In the genomic region with DNA sequence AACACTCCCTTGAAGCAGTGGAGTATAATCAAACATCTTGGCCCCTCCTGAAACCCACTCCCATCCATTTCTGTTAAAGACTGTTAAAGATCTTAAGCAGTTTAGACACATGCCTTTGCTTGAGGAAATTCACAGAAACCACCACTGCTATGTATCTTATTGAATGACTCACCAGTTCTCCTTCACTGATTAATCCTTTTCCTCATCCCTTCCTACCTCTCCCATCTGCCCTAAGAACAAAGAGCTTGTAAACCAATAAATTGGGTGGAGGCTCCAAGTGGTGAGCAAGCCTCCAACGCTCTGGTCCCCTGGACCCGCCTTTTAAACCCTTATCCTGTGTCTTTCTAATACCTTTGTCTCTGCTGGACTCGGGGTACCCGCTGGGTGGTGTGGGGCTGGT, we compare ENCODE assay signal across 24 cellular contexts.
A peak's percentile ranks its signal among the peaks of the same experiment; 100 is the strongest.
DNase-seq lines count a peak whose midpoint lies in the region; ATAC-seq, FAIRE-seq and TF ChIP-seq lines count a peak whose summit lies in the region.
"Had no signal": no experiment of that assay in that cellular context is flagged by ENCODE, and none has a peak within 500 bp of the region (broad histone marks: within the 10 kb centered on the region; RNA-seq: fewer than 3 reads in every experiment).

No MANE protein-coding gene starts in this region.

- no peak overlapping the region for H3K9ac ChIP-seq in SK-N-SH
- no peak overlapping the region for H3K9ac ChIP-seq in astrocyte (ENCODE audit: low read length)

- no peaks in the 10 kb centered on the region for H3K9me3 Mint-ChIP-seq in astrocyte (ENCODE audit: unreplicated experiment)

- CTCF ChIA-PET in SK-N-SH (lab: Yijun Ruan, JAX), result interaction anchor here (1.0 kb wide), 1 partner anchor 8 kb away, joined by 4 read pairs; no protein-coding TSS in a partner anchor

- H3K27ac ChIP-seq in SK-N-SH (ENCODE audit: low read depth in 2 of 2, low read length in 1 of 2) (no peak overlapping the region), astrocyte (ENCODE audit: low read depth, low read length) (no peak overlapping the region)
- H3K27ac ChIP-seq: gastrocnemius medialis, HL-60, stomach, upper lobe of right lung had no signal

- H3K4me3 ChIP-seq in SK-N-SH (ENCODE audit: low read depth in 2 of 2, low read length in 1 of 2) (no peak overlapping the region), astrocyte (ENCODE audit: insufficient read depth, low read depth, low read length) (no peak overlapping the region), foreskin fibroblast (ENCODE audit: low read depth in 1 of 2, low read length in 2 of 2) (no peak overlapping the region)
- H3K4me3 ChIP-seq: gastrocnemius medialis, stomach, upper lobe of right lung had no signal

- H3K4me1 ChIP-seq in SK-N-SH (ENCODE audit: control insufficient read depth in 1 of 2, insufficient read depth in 2 of 2, low read depth in 1 of 2, low read length in 1 of 2) (no peaks in the 10 kb centered on the region; a peak in 1 of 4 replicates), astrocyte (ENCODE audit: insufficient read depth, low read length) (no peaks in the 10 kb centered on the region)
- H3K4me1 ChIP-seq: gastrocnemius medialis, stomach, upper lobe of right lung had no signal

- peak in 1 of 2 experiments; percentile 7; a peak in 1 of 4 replicates for TF ChIP-seq EP300 in SK-N-SH (IDR thresholded peaks at IDR 0.05; ENCODE audit: borderline replicate concordance in 1 of 2, low read depth in 1 of 2, low read length in 1 of 2)

- no peaks in the 10 kb centered on the region for H3K27me3 Mint-ChIP-seq in astrocyte (ENCODE audit: low read depth, unreplicated experiment)

- H3K27ac Mint-ChIP-seq in astrocyte (ENCODE audit: unreplicated experiment), result peak overlapping the region; percentile 58
- H3K27ac Mint-ChIP-seq: natural killer cell had no signal

- no peak for TF ChIP-seq RAD21 in SK-N-SH (IDR thresholded peaks at IDR 0.05; ENCODE audit: low read length)

- H2AFZ ChIP-seq in SK-N-SH (ENCODE audit: low read depth) (no peak overlapping the region; the same call in 1 of the 2 replicates), astrocyte (ENCODE audit: low read depth, low read length) (no peak overlapping the region)

- no peak for DNase-seq in SK-N-SH
- DNase-seq in astrocyte (ENCODE audit: low read depth), result peak; percentile 58
- DNase-seq in foreskin fibroblast, result peak; percentile 2 to 42
- DNase-seq in GM19238 (ENCODE audit: insufficient read length, low spot score), result no peak
- DNase-seq in effector CD4-positive, alpha-beta T cell, result no peak
- no peak for DNase-seq in NCI-H2107 treated with DMSO at 0.1 percent for 48 hours (lab: John Stamatoyannopoulos, UW; ENCODE audit: unreplicated experiment)
- DNase-seq in NCI-H1417 (lab: John Stamatoyannopoulos, UW), result no peak
- DNase-seq: 8988T, anterior cingulate cortex, C1 segment of cervical spinal cord, gastrocnemius medialis, KBM-7, left colon, natural killer cell, NCI-H2081 treated with DMSO at 0.1 percent for 48 hours, NCI-H524 treated with DMSO at 0.1 percent for 48 hours, posterior cingulate gyrus, SHP77 treated with DMSO at 0.1 percent for 48 hours, stomach, T-helper 1 cell, upper lobe of right lung had no signal

- no peaks in the 10 kb centered on the region for H3K79me2 ChIP-seq in SK-N-SH (ENCODE audit: insufficient read depth)
- no peaks in the 10 kb centered on the region for H3K79me2 ChIP-seq in astrocyte (ENCODE audit: insufficient read depth, low read length)

- H3K9me2 ChIP-seq in SK-N-SH, result no peaks in the 10 kb centered on the region

- no peak for TF ChIP-seq CTCF in SK-N-SH (IDR thresholded peaks at IDR 0.05)
- TF ChIP-seq CTCF in astrocyte (IDR thresholded peaks at IDR 0.05; ENCODE audit: insufficient read depth, low read depth, low read length), result no peak
- no peak for TF ChIP-seq CTCF in foreskin fibroblast (IDR thresholded peaks at IDR 0.05; ENCODE audit: low read depth, low read length)

- H3K36me3 ChIP-seq in SK-N-SH (replicated peaks in 1 of 2; ENCODE audit: control insufficient read depth in 1 of 2, insufficient read depth in 2 of 2, low read length in 1 of 2) (no peaks in the 10 kb centered on the region), astrocyte (ENCODE audit: insufficient read depth, low read length) (no peaks in the 10 kb centered on the region)
- H3K36me3 ChIP-seq: gastrocnemius medialis, stomach, upper lobe of right lung had no signal

- peaks cover 13% of the 10 kb centered on the region for H3K4me1 Mint-ChIP-seq in astrocyte (ENCODE audit: low read depth, unreplicated experiment)
- H3K4me1 Mint-ChIP-seq: natural killer cell had no signal

- H3K27me3 ChIP-seq in SK-N-SH (ENCODE audit: insufficient read depth) (no peaks in the 10 kb centered on the region), astrocyte (ENCODE audit: insufficient read depth, low read length) (no peaks in the 10 kb centered on the region)
- H3K27me3 ChIP-seq: gastrocnemius medialis, stomach, upper lobe of right lung had no signal

- H3K36me3 Mint-ChIP-seq in astrocyte (ENCODE audit: low read depth, unreplicated experiment), result no peaks in the 10 kb centered on the region

- ATAC-seq in SK-N-SH treated with all-trans-retinoic acid at 6 μM for 48 hours, result no peak
- ATAC-seq: gastrocnemius medialis, left colon, natural killer cell, upper lobe of right lung had no signal

- FAIRE-seq in astrocyte (lab: Jason Lieb, UNC), result no peak
- FAIRE-seq: GM12891 had no signal

- POLR2A ChIA-PET in SK-N-SH (lab: Yijun Ruan, JAX), result no interaction called here

- H3K4me3 Mint-ChIP-seq in astrocyte (ENCODE audit: unreplicated experiment), result no peak overlapping the region
- H3K4me3 Mint-ChIP-seq: natural killer cell had no signal

- H3K4me2 ChIP-seq in SK-N-SH (no peak overlapping the region), astrocyte (ENCODE audit: low read length) (no peak overlapping the region)

- peaks cover 4% of the 10 kb centered on the region for H3F3A ChIP-seq in SK-N-SH (replicated peaks; ENCODE audit: insufficient read depth)

- WGBS in SK-N-SH (ENCODE audit: low lambda C conversion rate), result 68% methylated on average over 4 of the region's 4 CpGs

- no peaks in the 10 kb centered on the region for H3K9me3 ChIP-seq in SK-N-SH
- no peaks in the 10 kb centered on the region for H3K9me3 ChIP-seq in astrocyte (ENCODE audit: insufficient read depth, low read depth, low read length)
- H3K9me3 ChIP-seq: gastrocnemius medialis, stomach, upper lobe of right lung had no signal

- H4K20me1 ChIP-seq in SK-N-SH (ENCODE audit: insufficient read depth), result no peaks in the 10 kb centered on the region
- no peaks in the 10 kb centered on the region for H4K20me1 ChIP-seq in astrocyte (ENCODE audit: insufficient read depth, low read length)

TF ChIP-seq in SK-N-SH, 30 proteins besides CTCF, POLR2A, EP300 and RAD21:
- TF ChIP-seq, protein P1, sequence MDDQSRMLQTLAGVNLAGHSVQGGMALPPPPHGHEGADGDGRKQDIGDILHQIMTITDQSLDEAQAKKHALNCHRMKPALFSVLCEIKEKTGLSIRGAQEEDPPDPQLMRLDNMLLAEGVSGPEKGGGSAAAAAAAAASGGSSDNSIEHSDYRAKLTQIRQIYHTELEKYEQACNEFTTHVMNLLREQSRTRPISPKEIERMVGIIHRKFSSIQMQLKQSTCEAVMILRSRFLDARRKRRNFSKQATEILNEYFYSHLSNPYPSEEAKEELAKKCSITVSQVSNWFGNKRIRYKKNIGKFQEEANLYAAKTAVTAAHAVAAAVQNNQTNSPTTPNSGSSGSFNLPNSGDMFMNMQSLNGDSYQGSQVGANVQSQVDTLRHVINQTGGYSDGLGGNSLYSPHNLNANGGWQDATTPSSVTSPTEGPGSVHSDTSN (IDR thresholded peaks at IDR 0.05), result peak; percentile 26; the same call in 1 of the 2 replicates
- TF ChIP-seq JUND (IDR thresholded peaks at IDR 0.05), result peak; percentile 18; the same call in 1 of the 2 replicates
- TF ChIP-seq TCF12 (IDR thresholded peaks at IDR 0.05), result peak; percentile 32; the same call in 1 of the 2 replicates
- no peak for TF ChIP-seq FOXJ3 (CRISPR knock-in tag; IDR thresholded peaks at IDR 0.05)
- TF ChIP-seq FOSL2 (IDR thresholded peaks at IDR 0.05; ENCODE audit: borderline replicate concordance, low read depth), result peak; percentile 30; the same call in 1 of the 2 replicates

TF ChIP-seq in SK-N-SH treated with all-trans-retinoic acid at 6 μM for 48 hours, 23 proteins besides CTCF, POLR2A, EP300 and RAD21:
- no peak for TF ChIP-seq ZNF8 (CRISPR knock-in tag; IDR thresholded peaks at IDR 0.05)
- TF ChIP-seq TCF4 (CRISPR knock-in tag; IDR thresholded peaks at IDR 0.05; ENCODE audit: borderline replicate concordance), result no peak
- no peak for TF ChIP-seq RARB (CRISPR knock-in tag; IDR thresholded peaks at IDR 0.05)
- TF ChIP-seq BACH2 (CRISPR knock-in tag; IDR thresholded peaks at IDR 0.05; ENCODE audit: borderline replicate concordance), result no peak
- TF ChIP-seq ISL1 (CRISPR knock-in tag; IDR thresholded peaks at IDR 0.05), result no peak
- TF ChIP-seq ARNTL (CRISPR knock-in tag; IDR thresholded peaks at IDR 0.05; ENCODE audit: borderline replicate concordance, low read depth), result no peak
- TF ChIP-seq, protein P2, sequence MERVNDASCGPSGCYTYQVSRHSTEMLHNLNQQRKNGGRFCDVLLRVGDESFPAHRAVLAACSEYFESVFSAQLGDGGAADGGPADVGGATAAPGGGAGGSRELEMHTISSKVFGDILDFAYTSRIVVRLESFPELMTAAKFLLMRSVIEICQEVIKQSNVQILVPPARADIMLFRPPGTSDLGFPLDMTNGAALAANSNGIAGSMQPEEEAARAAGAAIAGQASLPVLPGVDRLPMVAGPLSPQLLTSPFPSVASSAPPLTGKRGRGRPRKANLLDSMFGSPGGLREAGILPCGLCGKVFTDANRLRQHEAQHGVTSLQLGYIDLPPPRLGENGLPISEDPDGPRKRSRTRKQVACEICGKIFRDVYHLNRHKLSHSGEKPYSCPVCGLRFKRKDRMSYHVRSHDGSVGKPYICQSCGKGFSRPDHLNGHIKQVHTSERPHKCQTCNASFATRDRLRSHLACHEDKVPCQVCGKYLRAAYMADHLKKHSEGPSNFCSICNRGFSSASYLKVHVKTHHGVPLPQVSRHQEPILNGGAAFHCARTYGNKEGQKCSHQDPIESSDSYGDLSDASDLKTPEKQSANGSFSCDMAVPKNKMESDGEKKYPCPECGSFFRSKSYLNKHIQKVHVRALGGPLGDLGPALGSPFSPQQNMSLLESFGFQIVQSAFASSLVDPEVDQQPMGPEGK (CRISPR knock-in tag; IDR thresholded peaks at IDR 0.05; ENCODE audit: borderline replicate concordance), result no peak
- no peak for TF ChIP-seq ZC3H10 (CRISPR knock-in tag; IDR thresholded peaks at IDR 0.05)
- no peak for TF ChIP-seq GLIS3 (CRISPR knock-in tag; IDR thresholded peaks at IDR 0.05)
- no peak for TF ChIP-seq ESRRG (CRISPR knock-in tag; IDR thresholded peaks at IDR 0.05)
TF ChIP-seq in SK-N-SH treated with all-trans-retinoic acid at 6 μM for 48 hours: peak in this region for 0.

Comparison
In these comparisons a context has a peak if more than half of its experiments do, and no peak if none do; other contexts are left out.
1. DNase-seq: peak in astrocyte (single experiment) and foreskin fibroblast (2 of 2); none in SK-N-SH (single experiment), GM19238 (single experiment), effector CD4-positive, alpha-beta T cell (single experiment), NCI-H2107 treated with DMSO at 0.1 percent for 48 hours (single experiment) and NCI-H1417 (0 of 3).